In genomic region chr7:25952277-25953057, GRCh38 we compare ENCODE assay signal across 1 cellular context.
TF ChIP-seq lines count a peak whose summit lies in the region.

No MANE protein-coding gene starts in this region.

TF ChIP-seq in HepG2, 621 proteins besides CTCF, POLR2A, EP300 and RAD21 (continued from another document and continues in another):
- TF ChIP-seq ZNF34 (CRISPR knock-in tag; IDR thresholded peaks at IDR 0.05; ENCODE audit: borderline replicate concordance) (peak; percentile 46; the same call in 1 of the 2 replicates), NFIC (IDR thresholded peaks at IDR 0.05; ENCODE audit: low read length) (0 out of 2 replicates have a peak, but pooled peaks have one; percentile 59), MTF1 (CRISPR knock-in tag; IDR thresholded peaks at IDR 0.05) (no peak; the same call in 1 of the 2 replicates), ZUFSP (CRISPR knock-in tag; IDR thresholded peaks at IDR 0.05; ENCODE audit: borderline replicate concordance) (no peak), TCF7 (IDR thresholded peaks at IDR 0.05; ENCODE audit: low read depth) (peak; percentile 68), E2F1 (CRISPR knock-in tag; IDR thresholded peaks at IDR 0.05) (0 out of 2 replicates have a peak, but pooled peaks have one; percentile 67), BRD4 (CRISPR knock-in tag; IDR thresholded peaks at IDR 0.05) (peak; percentile 84), CC2D1A (CRISPR knock-in tag; IDR thresholded peaks at IDR 0.05) (no peak), ZNF513 (CRISPR knock-in tag; conservative IDR thresholded peaks at IDR 0.05) (no peak), MNT (IDR thresholded peaks at IDR 0.05) (no peak), EZH2 (conservative IDR thresholded peaks at IDR 0.05; ENCODE audit: low read depth, low read length) (no peak), NR0B2 (CRISPR knock-in tag; IDR thresholded peaks at IDR 0.05) (0 out of 2 replicates have a peak, but pooled peaks have one; percentile 46), ZNF672 (CRISPR knock-in tag; IDR thresholded peaks at IDR 0.05) (0 out of 2 replicates have a peak, but pooled peaks have one; percentile 55), ZNF607 (CRISPR knock-in tag; IDR thresholded peaks at IDR 0.05; ENCODE audit: borderline replicate concordance) (no peak), MTERF4 (CRISPR knock-in tag; IDR thresholded peaks at IDR 0.05) (no peak), NR2F1 (CRISPR knock-in tag; IDR thresholded peaks at IDR 0.05) (peak; percentile 58 to 59; a peak in 2 of 4 replicates), ZBTB4 (CRISPR knock-in tag; IDR thresholded peaks at IDR 0.05; ENCODE audit: borderline replicate concordance) (peak; percentile 34; the same call in 1 of the 2 replicates), GTF2F1 (IDR thresholded peaks at IDR 0.05; ENCODE audit: low read length) (no peak), GMEB1 (CRISPR knock-in tag; IDR thresholded peaks at IDR 0.05; ENCODE audit: borderline replicate concordance) (peak; percentile 72), ZMAT3 (CRISPR knock-in tag; conservative IDR thresholded peaks at IDR 0.05) (0 out of 2 replicates have a peak, but pooled peaks have one; percentile 31), ZNF543 (CRISPR knock-in tag; IDR thresholded peaks at IDR 0.05) (peak; percentile 78; the same call in 1 of the 2 replicates), ZNF782 (CRISPR knock-in tag; IDR thresholded peaks at IDR 0.05; ENCODE audit: borderline replicate concordance) (peak; percentile 76; the same call in 1 of the 2 replicates), ZNF160 (CRISPR knock-in tag; IDR thresholded peaks at IDR 0.05) (peak; percentile 64; the same call in 1 of the 2 replicates), ZSCAN31 (CRISPR knock-in tag; IDR thresholded peaks at IDR 0.05; ENCODE audit: low read depth) (peak; percentile 88), ZNF576 (CRISPR knock-in tag; IDR thresholded peaks at IDR 0.05) (no peak), FOXM1 (CRISPR knock-in tag; IDR thresholded peaks at IDR 0.05) (no peak), CREM (IDR thresholded peaks at IDR 0.05) (peak; percentile 81; the same call in 1 of the 2 replicates), CREM (CRISPR knock-in tag; IDR thresholded peaks at IDR 0.05) (no peak), ISX (CRISPR knock-in tag; conservative IDR thresholded peaks at IDR 0.05) (no peak), ZNF296 (CRISPR knock-in tag; conservative IDR thresholded peaks at IDR 0.05) (0 out of 2 replicates have a peak, but pooled peaks have one; percentile 26), ZNF691 (CRISPR knock-in tag; IDR thresholded peaks at IDR 0.05; ENCODE audit: borderline replicate concordance, low read depth) (peak; percentile 34; the same call in 1 of the 2 replicates), SNRNP70 (IDR thresholded peaks at IDR 0.05; ENCODE audit: low read depth, low read length) (no peak), ZNF260 (CRISPR knock-in tag; IDR thresholded peaks at IDR 0.05; ENCODE audit: borderline replicate concordance, low read depth) (no peak), BCL6 (CRISPR knock-in tag; IDR thresholded peaks at IDR 0.05) (peak; percentile 89), BCLAF1 (IDR thresholded peaks at IDR 0.05) (no peak), TEAD2 (CRISPR knock-in tag; IDR thresholded peaks at IDR 0.05) (no peak), CBX5 (CRISPR knock-in tag; IDR thresholded peaks at IDR 0.05; ENCODE audit: borderline replicate concordance) (peak; percentile 97; the same call in 1 of the 2 replicates), ZNF792 (CRISPR knock-in tag; IDR thresholded peaks at IDR 0.05) (peak; percentile 89; the same call in 1 of the 2 replicates), ZNF276 (CRISPR knock-in tag; IDR thresholded peaks at IDR 0.05; ENCODE audit: low read depth) (peak; percentile 44; the same call in 1 of the 2 replicates), SNAPC2 (CRISPR knock-in tag; IDR thresholded peaks at IDR 0.05) (0 out of 2 replicates have a peak, but pooled peaks have one; percentile 23), DNMT3B (CRISPR knock-in tag; conservative IDR thresholded peaks at IDR 0.05) (0 out of 2 replicates have a peak, but pooled peaks have one; percentile 42), SMYD3 (CRISPR knock-in tag; IDR thresholded peaks at IDR 0.05) (no peak), ZNF746 (CRISPR knock-in tag; IDR thresholded peaks at IDR 0.05) (peak; percentile 96)
